In genomic region chr3:194939949-194940770, GRCh38 we compare ENCODE assay signal across 18 cellular contexts.
"Had no signal": no experiment of that assay in that cellular context is flagged by ENCODE, and none has a peak within 500 bp of the region (broad histone marks: within the 10 kb centered on the region; RNA-seq: fewer than 3 reads in every experiment).

No MANE protein-coding gene starts in this region.

- ATAC-seq: activated CD8-positive, alpha-beta T cell treated with anti-CD3 and anti-CD28 coated beads for 36 hours; left colon; naive thymus-derived CD8-positive, alpha-beta T cell; psoas muscle; WTC11 had no signal

- H3K4me3 Mint-ChIP-seq: activated CD8-positive, alpha-beta T cell treated with anti-CD3 and anti-CD28 coated beads for 36 hours; activated naive CD8-positive, alpha-beta T cell treated with anti-CD3 and anti-CD28 coated beads, Interleukin-2, amount 10 ng/mL, durations not matched to agents 7 days and 5 days; memory B cell; naive thymus-derived CD8-positive, alpha-beta T cell; WTC11 had no signal

- DNase-seq: activated CD4-positive, alpha-beta T cell treated with anti-CD3 and anti-CD28 coated beads for 48 hours; activated CD8-positive, alpha-beta T cell treated with anti-CD3 and anti-CD28 coated beads for 36 hours; activated naive CD4-positive, alpha-beta T cell; activated naive CD8-positive, alpha-beta T cell treated with anti-CD3 and anti-CD28 coated beads, Interleukin-2, amount 10 ng/mL, durations not matched to agents 7 days and 5 days; brain microvascular endothelial cell; cerebellar nuclear complex; left colon; naive thymus-derived CD8-positive, alpha-beta T cell; occipital lobe; psoas muscle; stimulated activated CD4-positive, alpha-beta T cell treated with anti-CD3 and anti-CD28 coated beads, Interleukin-1b, Interleukin-23, amount 100 ng/mL, for 48 hours; T-helper 2 cell; thyroid gland; uterus had no signal

- H3K36me3 Mint-ChIP-seq: activated naive CD8-positive, alpha-beta T cell treated with anti-CD3 and anti-CD28 coated beads, Interleukin-2, amount 10 ng/mL, durations not matched to agents 7 days and 5 days; memory B cell; naive thymus-derived CD8-positive, alpha-beta T cell; WTC11 had no signal

- H3K36me3 ChIP-seq: brain microvascular endothelial cell, heart left ventricle, thyroid gland, uterus had no signal

- H3K9me3 ChIP-seq: heart left ventricle, psoas muscle, thyroid gland, uterus had no signal

- H3K9me3 Mint-ChIP-seq: activated CD8-positive, alpha-beta T cell treated with anti-CD3 and anti-CD28 coated beads for 36 hours; activated naive CD8-positive, alpha-beta T cell treated with anti-CD3 and anti-CD28 coated beads, Interleukin-2, amount 10 ng/mL, durations not matched to agents 7 days and 5 days; memory B cell; naive thymus-derived CD8-positive, alpha-beta T cell had no signal

- H3K27me3 ChIP-seq: brain microvascular endothelial cell, heart left ventricle, thyroid gland, uterus had no signal

- H3K27ac ChIP-seq: brain microvascular endothelial cell, epithelial cell of prostate, psoas muscle, thyroid gland, uterus had no signal

- H3K4me1 Mint-ChIP-seq: activated naive CD8-positive, alpha-beta T cell treated with anti-CD3 and anti-CD28 coated beads, Interleukin-2, amount 10 ng/mL, durations not matched to agents 7 days and 5 days; WTC11 had no signal

- H3K4me3 ChIP-seq: heart left ventricle, psoas muscle, thyroid gland, uterus had no signal

- H3K4me1 ChIP-seq: uterus had no signal

- H3K27ac Mint-ChIP-seq: activated CD8-positive, alpha-beta T cell treated with anti-CD3 and anti-CD28 coated beads for 36 hours; activated naive CD8-positive, alpha-beta T cell treated with anti-CD3 and anti-CD28 coated beads, Interleukin-2, amount 10 ng/mL, durations not matched to agents 7 days and 5 days; memory B cell; naive thymus-derived CD8-positive, alpha-beta T cell; WTC11 had no signal

- H3K27me3 Mint-ChIP-seq: activated naive CD8-positive, alpha-beta T cell treated with anti-CD3 and anti-CD28 coated beads, Interleukin-2, amount 10 ng/mL, durations not matched to agents 7 days and 5 days had no signal
